In the genomic region with DNA sequence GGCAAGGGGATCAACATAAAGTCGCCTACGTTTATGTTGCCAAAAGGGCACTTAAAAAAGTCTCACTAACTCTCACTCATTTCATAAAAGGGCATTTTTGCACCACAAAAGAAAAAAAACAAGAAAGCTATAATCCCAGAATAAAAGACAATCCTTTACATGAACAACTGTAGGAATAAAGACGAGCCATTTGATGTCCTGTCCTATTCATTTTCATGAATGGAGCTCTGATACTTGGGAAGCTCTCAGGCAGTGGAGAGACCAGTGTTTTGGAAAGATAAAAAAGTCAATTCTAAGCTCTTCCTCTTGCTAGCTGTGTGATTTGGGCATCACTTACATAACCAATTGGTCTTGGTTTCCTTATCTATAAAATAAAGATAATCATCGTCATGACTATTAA, we compare ENCODE assay signal across 11 cellular contexts.
DNase-seq lines count a peak whose midpoint lies in the region; ATAC-seq lines count a peak whose summit lies in the region.
"Had no signal": no experiment of that assay in that cellular context is flagged by ENCODE, and none has a peak within 500 bp of the region (broad histone marks: within the 10 kb centered on the region; RNA-seq: fewer than 3 reads in every experiment).

No MANE protein-coding gene starts in this region.

- peak overlapping the region in 4 of 6 donors; percentile 63 to 91 (median 75) for H3K27ac Mint-ChIP-seq in naive B cell
- peak overlapping the region; percentile 67 for H3K27ac Mint-ChIP-seq in stimulated activated memory B cell treated with anti-CD40 and anti-IgM and Interleukin-4, amounts not matched to agents 10 μg/mL and 1 μg/mL and 100 μg/mL, for 72 hours
- H3K27ac Mint-ChIP-seq: CD8-positive, alpha-beta memory T cell had no signal

- peak overlapping the region in 4 of 8 donors; percentile 28 to 81 (median 56) for H3K4me3 Mint-ChIP-seq in naive B cell
- H3K4me3 Mint-ChIP-seq in stimulated activated memory B cell treated with anti-CD40 and anti-IgM and Interleukin-4, amounts not matched to agents 10 μg/mL and 1 μg/mL and 100 μg/mL, for 72 hours: no peak overlapping the region
- H3K4me3 Mint-ChIP-seq: CD8-positive, alpha-beta memory T cell had no signal

- H3K9me3 Mint-ChIP-seq in naive B cell: no peaks in the 10 kb centered on the region
- no peaks in the 10 kb centered on the region for H3K9me3 Mint-ChIP-seq in stimulated activated memory B cell treated with anti-CD40 and anti-IgM and Interleukin-4, amounts not matched to agents 10 μg/mL and 1 μg/mL and 100 μg/mL, for 72 hours
- H3K9me3 Mint-ChIP-seq: CD8-positive, alpha-beta memory T cell; IgD-negative memory B cell had no signal

- H3K27me3 Mint-ChIP-seq in naive B cell: no peaks in the 10 kb centered on the region
- no peaks in the 10 kb centered on the region for H3K27me3 Mint-ChIP-seq in stimulated activated memory B cell treated with anti-CD40 and anti-IgM and Interleukin-4, amounts not matched to agents 10 μg/mL and 1 μg/mL and 100 μg/mL, for 72 hours
- H3K27me3 Mint-ChIP-seq: CD8-positive, alpha-beta memory T cell; IgD-negative memory B cell had no signal

- no peaks in the 10 kb centered on the region for H3K9me3 ChIP-seq in BLaER1

- no peaks in the 10 kb centered on the region for H3K27me3 ChIP-seq in BLaER1

- peaks cover 77% of the 10 kb centered on the region for H3K4me1 ChIP-seq in BLaER1

- no peak overlapping the region for H3K9ac ChIP-seq in BLaER1

- no peak for DNase-seq in naive B cell
- no peak for DNase-seq in NCI-H2107 (lab: John Stamatoyannopoulos, UW)
- no peak for DNase-seq in NAMALWA (ENCODE audit: low spot score)
- no peak for DNase-seq in cardiac septum (ENCODE audit: low spot score)
- DNase-seq: CD8-positive, alpha-beta memory T cell had no signal

- H3K36me3 Mint-ChIP-seq in naive B cell: peaks cover 7 to 8% of the 10 kb centered on the region in 2 donors
- peaks cover 14% of the 10 kb centered on the region for H3K36me3 Mint-ChIP-seq in stimulated activated memory B cell treated with anti-CD40 and anti-IgM and Interleukin-4, amounts not matched to agents 10 μg/mL and 1 μg/mL and 100 μg/mL, for 72 hours
- H3K36me3 Mint-ChIP-seq: CD8-positive, alpha-beta memory T cell had no signal

- H3K27ac ChIP-seq in BLaER1: no peak overlapping the region
- peak overlapping the region; percentile 14 for H3K27ac ChIP-seq in cingulate gyrus (ENCODE audit: low read depth, low read length)

- no peaks in the 10 kb centered on the region for H4K20me1 ChIP-seq in BLaER1

- H3K4me3 ChIP-seq in BLaER1: no peak overlapping the region

- intact Hi-C loops in cardiac septum (cut with DNase I): no loop called here

- peak overlapping the region; percentile 76 for H3K4me2 ChIP-seq in BLaER1

- peaks cover 54 to 83% (median 81%) of the 10 kb centered on the region in 3 donors for H3K4me1 Mint-ChIP-seq in naive B cell
- H3K4me1 Mint-ChIP-seq in stimulated activated memory B cell treated with anti-CD40 and anti-IgM and Interleukin-4, amounts not matched to agents 10 μg/mL and 1 μg/mL and 100 μg/mL, for 72 hours: peaks cover 61% of the 10 kb centered on the region
- H3K4me1 Mint-ChIP-seq: CD8-positive, alpha-beta memory T cell had no signal

- no peaks in the 10 kb centered on the region for H3K36me3 ChIP-seq in BLaER1

- ATAC-seq in naive B cell (ENCODE audit: low read depth in 2 of 2) (no peak), HG02852 (IDR thresholded peaks at IDR 0.05; ENCODE audit: unreplicated experiment) (no peak)
- no peak for ATAC-seq in stimulated activated memory B cell treated with anti-CD40 and anti-IgM and Interleukin-4, amounts not matched to agents 10 μg/mL and 1 μg/mL and 100 μg/mL, for 72 hours
- ATAC-seq: HCT116 had no signal
